In genomic region chr7:141415999-141416398, GRCh38 we compare ENCODE assay signal across 17 cellular contexts.
A peak's percentile ranks its signal among the peaks of the same experiment; 100 is the strongest.
DNase-seq lines count a peak whose midpoint lies in the region; ATAC-seq and TF ChIP-seq lines count a peak whose summit lies in the region.
"Had no signal": no experiment of that assay in that cellular context is flagged by ENCODE, and none has a peak within 500 bp of the region (broad histone marks: within the 10 kb centered on the region; RNA-seq: fewer than 3 reads in every experiment).

No MANE protein-coding gene starts in this region.

- H3K27ac ChIP-seq in parathyroid adenoma (peak overlapping the region; percentile 64), brain microvascular endothelial cell (no peak overlapping the region)
- H3K27ac ChIP-seq: BLaER1 treated with 17β-estradiol and CSF1 and Interleukin-3, amounts not matched to agents 10 nM and 100 nM; GM23248 had no signal

- H3K27ac Mint-ChIP-seq in brain, result peak overlapping the region in 3 of 5 experiments; percentile 14 to 86 (median 69)
- H3K27ac Mint-ChIP-seq: CD14-positive monocyte; CD4-positive, alpha-beta memory T cell had no signal

- H3K36me3 Mint-ChIP-seq in brain, result no peaks in the 10 kb centered on the region
- H3K36me3 Mint-ChIP-seq: CD14-positive monocyte; CD4-positive, alpha-beta memory T cell had no signal

- peak overlapping the region in 1 of 5 experiments; percentile 13 for H3K4me3 Mint-ChIP-seq in brain
- H3K4me3 Mint-ChIP-seq: CD14-positive monocyte; CD4-positive, alpha-beta memory T cell; H9 had no signal

- H3K27me3 Mint-ChIP-seq in brain, result no peaks in the 10 kb centered on the region

- no peak overlapping the region for H2AFZ ChIP-seq in parathyroid adenoma
- H2AFZ ChIP-seq: GM23248 had no signal

- no peaks in the 10 kb centered on the region for H3K27me3 ChIP-seq in parathyroid adenoma (ENCODE audit: control insufficient read depth, insufficient read depth, low read length)
- H3K27me3 ChIP-seq in brain microvascular endothelial cell (replicated peaks), result no peaks in the 10 kb centered on the region
- H3K27me3 ChIP-seq: BE2C; BLaER1 treated with 17β-estradiol and CSF1 and Interleukin-3, amounts not matched to agents 10 nM and 100 nM had no signal

- no peak overlapping the region for H3K9ac ChIP-seq in parathyroid adenoma
- H3K9ac ChIP-seq: BLaER1 treated with 17β-estradiol and CSF1 and Interleukin-3, amounts not matched to agents 10 nM and 100 nM; GM23248 had no signal

- H3K36me3 ChIP-seq in parathyroid adenoma (ENCODE audit: control insufficient read depth, insufficient read depth, low read length) (no peaks in the 10 kb centered on the region), brain microvascular endothelial cell (replicated peaks) (no peaks in the 10 kb centered on the region)
- H3K36me3 ChIP-seq: BE2C; BLaER1 treated with 17β-estradiol and CSF1 and Interleukin-3, amounts not matched to agents 10 nM and 100 nM had no signal

- peaks cover 76% of the 10 kb centered on the region for H3K4me1 Mint-ChIP-seq in brain
- H3K4me1 Mint-ChIP-seq: CD14-positive monocyte; CD4-positive, alpha-beta memory T cell had no signal

- H3K9me3 ChIP-seq in parathyroid adenoma (ENCODE audit: control insufficient read depth, low read length), result no peaks in the 10 kb centered on the region
- H3K9me3 ChIP-seq: BE2C; BLaER1 treated with 17β-estradiol and CSF1 and Interleukin-3, amounts not matched to agents 10 nM and 100 nM had no signal

- H3K79me2 ChIP-seq in parathyroid adenoma, result peaks cover 24% of the 10 kb centered on the region

- no peak overlapping the region for H3K4me3 ChIP-seq in parathyroid adenoma (ENCODE audit: low read depth, low read length)
- no peak overlapping the region for H3K4me3 ChIP-seq in brain microvascular endothelial cell (ENCODE audit: low read depth, low read length)
- H3K4me3 ChIP-seq: BLaER1 treated with 17β-estradiol and CSF1 and Interleukin-3, amounts not matched to agents 10 nM and 100 nM; GM12878; GM23248 had no signal

- TF ChIP-seq CTCF in brain (conservative IDR thresholded peaks at IDR 0.05), result no peak
- TF ChIP-seq CTCF in parathyroid adenoma (IDR thresholded peaks at IDR 0.05), result no peak
- TF ChIP-seq CTCF in brain microvascular endothelial cell (IDR thresholded peaks at IDR 0.05; ENCODE audit: low read depth, low read length, missing control alignments), result no peak

- intact Hi-C loops in left ventricle myocardium superior (cut with micrococcal nuclease), result no loop called here
- intact Hi-C loops in cardiac septum (cut with DNase I), result no loop called here

- peak; percentile 22 for ATAC-seq in left ventricle myocardium superior
- ATAC-seq: GM12878, HCT116 had no signal

- no peaks in the 10 kb centered on the region for H3K9me3 Mint-ChIP-seq in brain
- H3K9me3 Mint-ChIP-seq: H9 had no signal

- H3K4me2 ChIP-seq in parathyroid adenoma (ENCODE audit: low read length), result no peak overlapping the region
- H3K4me2 ChIP-seq: BLaER1 treated with 17β-estradiol and CSF1 and Interleukin-3, amounts not matched to agents 10 nM and 100 nM had no signal

- DNase-seq in left ventricle myocardium superior (no peak), cardiac septum (ENCODE audit: low spot score) (no peak), AML-193 (lab: John Stamatoyannopoulos, UW) (no peak), brain microvascular endothelial cell (no peak)
- DNase-seq: BE2C; Calu3; CD4-positive, alpha-beta memory T cell; EL; GDM1; GM23248; H9 had no signal

- H3K4me1 ChIP-seq in parathyroid adenoma, result peaks cover 36% of the 10 kb centered on the region
- H3K4me1 ChIP-seq: BE2C had no signal

- in situ Hi-C loops in brain microvascular endothelial cell (cut with HindIII; ENCODE audit: low pct_ligation_motif_present, low sequenced_read_pairs), result no loop called here
